ENCODE assay signal across 1 cellular context in the genomic region with DNA sequence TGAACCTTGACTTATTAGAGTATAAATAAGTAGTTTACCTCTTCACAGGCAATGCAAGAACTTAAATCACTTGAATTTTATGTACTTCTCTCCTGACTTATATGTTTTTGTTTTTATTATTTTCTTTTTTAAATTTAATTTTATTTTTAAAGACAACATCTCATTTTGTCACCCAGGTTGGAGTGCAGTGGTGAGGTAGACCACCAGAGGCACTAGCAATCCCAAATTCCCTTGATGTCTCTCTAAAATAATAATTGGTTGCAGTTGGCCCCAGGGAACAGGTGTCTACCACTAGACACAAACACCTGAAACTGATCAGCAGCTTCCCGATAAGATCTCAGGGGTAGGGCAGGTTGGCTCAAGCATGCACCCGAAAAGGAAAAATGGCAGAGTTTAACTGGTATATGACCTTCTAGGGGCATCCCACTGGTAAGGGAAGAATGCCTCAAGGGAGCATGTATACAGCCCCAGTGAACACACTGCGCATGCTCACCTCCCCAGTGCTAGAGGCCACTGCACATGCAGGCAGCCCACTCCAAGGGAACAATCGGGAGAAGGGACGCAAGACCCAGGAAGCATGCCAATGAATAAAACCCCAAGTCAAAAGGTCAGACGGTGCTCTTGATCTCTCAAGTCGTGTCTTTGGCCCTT.
TF ChIP-seq lines count a peak whose summit lies in the region.

No MANE protein-coding gene starts in this region.

TF ChIP-seq in endothelial cell of umbilical vein, 7 proteins besides CTCF, POLR2A, EP300 and RAD21:
- TF ChIP-seq POLR2AphosphoS5 (IDR thresholded peaks at IDR 0.05; ENCODE audit: insufficient read depth, low read depth, low read length) (no peak), FOS (IDR thresholded peaks at IDR 0.05; ENCODE audit: borderline replicate concordance, insufficient read depth, low read length) (no peak), EZH2 (IDR thresholded peaks at IDR 0.05; ENCODE audit: borderline replicate concordance, low read depth, low read length, severe bottlenecking) (no peak), MYC (IDR thresholded peaks at IDR 0.05; ENCODE audit: low read depth, low read length) (no peak), GATA2 (IDR thresholded peaks at IDR 0.05; ENCODE audit: insufficient read depth, insufficient read length, low read depth, low read length) (no peak), JUN (IDR thresholded peaks at IDR 0.05; ENCODE audit: borderline replicate concordance, insufficient read depth, insufficient read length, low read depth) (no peak)
- TF ChIP-seq, protein P1, sequence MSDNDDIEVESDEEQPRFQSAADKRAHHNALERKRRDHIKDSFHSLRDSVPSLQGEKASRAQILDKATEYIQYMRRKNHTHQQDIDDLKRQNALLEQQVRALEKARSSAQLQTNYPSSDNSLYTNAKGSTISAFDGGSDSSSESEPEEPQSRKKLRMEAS (IDR thresholded peaks at IDR 0.05; ENCODE audit: insufficient read depth, insufficient read length) = no peak
